Comparison of ENCODE assay signal across 18 cellular contexts in the genomic region with DNA sequence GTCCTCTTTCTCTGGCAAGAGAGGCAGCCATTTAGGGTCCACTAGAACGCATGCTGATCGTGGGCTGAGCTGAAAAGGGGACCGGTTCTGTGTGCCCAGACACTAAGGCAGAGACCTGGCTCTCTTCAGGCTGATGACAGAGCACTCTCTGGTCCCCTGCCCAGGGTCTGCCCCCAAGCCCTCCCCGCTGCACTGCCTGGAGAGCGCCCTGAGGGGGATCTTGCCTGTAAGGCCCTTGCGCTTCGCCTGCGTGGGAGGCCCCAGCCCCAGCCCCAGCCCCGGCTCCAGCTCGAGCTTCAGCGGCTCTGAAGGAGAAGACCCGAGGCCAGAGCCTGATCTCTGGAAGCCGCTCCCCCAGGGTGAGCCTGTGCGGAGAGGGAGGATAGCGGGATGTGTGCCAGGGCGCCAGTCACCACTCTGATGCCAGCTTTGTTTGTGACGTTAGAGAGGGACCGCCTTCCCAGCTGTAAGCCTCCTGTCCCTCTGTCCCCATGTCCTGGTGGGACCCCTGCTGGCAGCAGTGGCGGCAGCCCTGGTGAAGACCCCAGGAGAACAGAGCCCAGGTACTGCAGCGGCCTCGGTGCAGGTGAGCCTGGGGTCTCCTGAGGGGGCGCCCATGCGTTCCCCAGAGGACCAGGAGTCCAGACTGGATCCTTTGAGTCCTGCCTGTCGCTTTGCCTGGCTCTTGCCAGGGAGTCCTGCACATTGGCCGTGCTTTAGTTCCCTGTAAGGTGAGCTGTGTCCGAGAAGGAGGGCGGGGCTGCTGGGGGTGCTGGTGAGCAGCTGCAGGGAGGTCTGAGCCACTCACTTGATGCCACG. TPM values are rescaled to one million over a fixed set of nuclear protein-coding genes. Genes with fewer than 3 reads are reported as not detected.
DNase-seq lines count a peak whose midpoint lies in the region; FAIRE-seq and TF ChIP-seq lines count a peak whose summit lies in the region.
"Had no signal": no experiment of that assay in that cellular context is flagged by ENCODE, and none has a peak within 500 bp of the region (broad histone marks: within the 10 kb centered on the region; RNA-seq: fewer than 3 reads in every experiment).

No MANE protein-coding gene starts in this region.

- H3K4me1 Mint-ChIP-seq in immature natural killer cell: no peaks in the 10 kb centered on the region
- H3K4me1 Mint-ChIP-seq: activated CD4-positive, alpha-beta T cell treated with anti-CD3 and anti-CD28 coated beads for 36 hours; natural killer cell had no signal

- no peaks in the 10 kb centered on the region for H3K9me3 Mint-ChIP-seq in immature natural killer cell
- H3K9me3 Mint-ChIP-seq: natural killer cell had no signal

- no peak for FAIRE-seq in kidney (lab: Jason Lieb, UNC)

- H3K9ac ChIP-seq in kidney (ENCODE audit: low read length in 2 of 2): no peak overlapping the region
- no peak overlapping the region for H3K9ac ChIP-seq in stomach smooth muscle (ENCODE audit: low read length in 2 of 2)

- H3K36me3 Mint-ChIP-seq in immature natural killer cell: peaks cover 4 to 24% (median 12%) of the 10 kb centered on the region in 3 donors
- H3K36me3 Mint-ChIP-seq: activated naive CD8-positive, alpha-beta T cell; natural killer cell had no signal

- H3K36me3 ChIP-seq in kidney (ENCODE audit: control insufficient read depth in 1 of 2, insufficient read depth in 2 of 2, low read length in 2 of 2): peaks cover 8 to 17% of the 10 kb centered on the region in 2 donors
- H3K36me3 ChIP-seq in stomach smooth muscle (ENCODE audit: control insufficient read depth in 2 of 2, insufficient read depth in 2 of 2, low read length in 2 of 2): peaks cover 41 to 49% of the 10 kb centered on the region in 2 donors

- H3K4me1 ChIP-seq in kidney (ENCODE audit: control insufficient read depth in 1 of 2, insufficient read depth in 1 of 2, low read depth in 1 of 2, low read length in 2 of 2) (peaks cover 0 to 5% of the 10 kb centered on the region in 2 donors), stomach smooth muscle (ENCODE audit: control insufficient read depth, insufficient read depth, low read length) (peaks cover 18% of the 10 kb centered on the region)
- H3K4me1 ChIP-seq: SJSA1 had no signal

- H3K4me3 Mint-ChIP-seq in immature natural killer cell: no peak overlapping the region
- H3K4me3 Mint-ChIP-seq: activated CD4-positive, alpha-beta T cell treated with anti-CD3 and anti-CD28 coated beads for 36 hours; activated naive CD8-positive, alpha-beta T cell; B cell; natural killer cell had no signal

- peak overlapping the region in 2 of 59 donors; percentile 13 to 14 for H3K4me3 ChIP-seq in dorsolateral prefrontal cortex
- H3K4me3 ChIP-seq in kidney (ENCODE audit: low read length in 2 of 2): no peak overlapping the region
- no peak overlapping the region for H3K4me3 ChIP-seq in stomach smooth muscle (ENCODE audit: low read length in 2 of 2)
- H3K4me3 ChIP-seq: SJSA1, suprapubic skin had no signal

- H3K27me3 ChIP-seq in dorsolateral prefrontal cortex (no peaks in the 10 kb centered on the region), stomach smooth muscle (ENCODE audit: control insufficient read depth in 1 of 2, insufficient read depth in 2 of 2, low read length in 2 of 2) (no peaks in the 10 kb centered on the region)
- H3K27me3 ChIP-seq: SJSA1, suprapubic skin had no signal

- H3K27ac ChIP-seq in dorsolateral prefrontal cortex (peak overlapping the region in 49 of 59 donors; percentile 1 to 85 (median 63)), kidney (ENCODE audit: low read depth in 2 of 2, low read length in 2 of 2) (no peak overlapping the region), stomach smooth muscle (ENCODE audit: low read length) (peak overlapping the region; percentile 41)
- H3K27ac ChIP-seq: SJSA1, suprapubic skin had no signal

- no peaks in the 10 kb centered on the region for H3K9me3 ChIP-seq in kidney (ENCODE audit: control insufficient read depth in 1 of 2, low read length in 2 of 2)
- no peaks in the 10 kb centered on the region for H3K9me3 ChIP-seq in stomach smooth muscle (ENCODE audit: control insufficient read depth in 2 of 2, low read length in 2 of 2)
- H3K9me3 ChIP-seq: SJSA1, suprapubic skin had no signal

- peak; percentile 84 for DNase-seq in NCI-H2029 (lab: John Stamatoyannopoulos, UW)
- DNase-seq in dorsolateral prefrontal cortex: peak in 9 of 10 donors; percentile 59 to 84 (median 67)
- DNase-seq in kidney: peak; percentile 77
- no peak for DNase-seq in AG08395 (ENCODE audit: low spot score)
- no peak for DNase-seq in immature natural killer cell
- no peak for DNase-seq in activated CD8-positive, alpha-beta memory T cell treated with anti-CD3 and anti-CD28 coated beads for 24 hours
- DNase-seq: activated CD4-positive, alpha-beta T cell treated with anti-CD3 and anti-CD28 coated beads for 36 hours; DMS 273 treated with DMSO at 0.1 percent for 48 hours; natural killer cell; NCI-H187; NCI-H526; OCI-M1; stimulated activated CD4-positive, alpha-beta T cell treated with anti-CD3 and anti-CD28 coated beads, Interleukin-1b, Interleukin-23, amount 100 ng/mL, for 48 hours had no signal

- no peak overlapping the region for H3K27ac Mint-ChIP-seq in immature natural killer cell
- H3K27ac Mint-ChIP-seq: activated CD4-positive, alpha-beta T cell treated with anti-CD3 and anti-CD28 coated beads for 36 hours; activated naive CD8-positive, alpha-beta T cell; B cell; natural killer cell had no signal

- TF ChIP-seq CTCF in dorsolateral prefrontal cortex (IDR thresholded peaks at IDR 0.05 in 54 of 56, conservative IDR thresholded peaks at IDR 0.05 in 2 of 56; ENCODE audit: low read depth in 1 of 56, partially characterized antibody in 56 of 56): peak in 50 of 56 donors; percentile 11 to 82 (median 46)
- no peak for TF ChIP-seq CTCF in kidney (IDR thresholded peaks at IDR 0.05; ENCODE audit: borderline replicate concordance, extremely low read depth, insufficient read depth)

- peaks cover 0 to 2% (median 0%) of the 10 kb centered on the region in 3 donors for H3K27me3 Mint-ChIP-seq in immature natural killer cell (ENCODE audit: low read depth in 3 of 3)
- H3K27me3 Mint-ChIP-seq: activated CD4-positive, alpha-beta T cell treated with anti-CD3 and anti-CD28 coated beads for 36 hours; activated naive CD8-positive, alpha-beta T cell; B cell had no signal

- intact Hi-C loops in dorsolateral prefrontal cortex (cut with DNase I) (loop anchor here in 1 of 2 donors (5.0 kb wide), 1 partner anchor 68 kb away; no protein-coding TSS in a partner anchor), kidney (cut with DNase I) (no loop called here)

RNA-seq across cellular contexts. Expression of gene ZNF467, which starts 43.2 kb away (rescaled TPM):
- total RNA-seq in dorsolateral prefrontal cortex (10 to 100 TPM in 4 of 120 experiments, 1 to 10 TPM in 116; 3.5 to 20.9 (median 6.4) TPM), kidney (24.5 TPM)
- polyA plus RNA-seq in kidney (ENCODE audit: insufficient read depth, low read depth, low replicate concordance) (15.0 TPM), immature natural killer cell (1 to 10 TPM in 2 of 3 donors, not detected in 1; 1.5 to 2.3 TPM)
- total RNA-seq: SJSA1 had no signal

Comparison
In these comparisons a context has a peak if more than half of its experiments do, and no peak if none do; other contexts are left out.
1. DNase-seq: peak in NCI-H2029 (single experiment), dorsolateral prefrontal cortex (9 of 10) and kidney (single experiment); none in AG08395 (single experiment), immature natural killer cell (0 of 3) and activated CD8-positive, alpha-beta memory T cell treated with anti-CD3 and anti-CD28 coated beads for 24 hours (single experiment).
2. H3K27ac ChIP-seq: peak in dorsolateral prefrontal cortex (49 of 59) and stomach smooth muscle (single experiment); none in kidney (0 of 2).